8 cellular contexts compared by ENCODE assay signal in the genomic region with DNA sequence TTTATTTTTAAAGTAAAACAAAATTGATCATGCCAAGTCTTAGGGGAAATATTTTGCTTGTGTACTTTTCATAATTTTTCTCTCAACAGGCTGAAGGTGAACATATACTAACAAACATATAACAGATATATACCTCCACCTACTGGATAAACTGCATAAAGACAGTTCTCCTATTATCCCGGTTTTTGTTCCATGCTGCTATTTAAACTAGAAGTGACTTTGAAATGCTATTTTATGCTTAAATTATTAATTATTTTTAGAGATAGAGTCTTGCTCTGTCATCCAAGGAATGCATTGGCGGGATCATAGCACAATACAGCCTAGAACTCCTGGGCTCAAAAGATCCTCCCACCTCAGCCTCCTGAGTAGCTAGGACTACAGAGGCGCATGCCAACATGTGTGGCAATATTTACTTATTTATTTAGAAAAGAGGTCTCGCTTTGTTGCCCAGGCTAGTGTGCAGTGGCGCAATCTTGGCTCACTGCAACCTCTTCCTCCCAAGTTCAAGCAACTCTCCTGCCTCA. TPM values are rescaled to one million over a fixed set of nuclear protein-coding genes. Genes with fewer than 3 reads are reported as not detected.
DNase-seq lines count a peak whose midpoint lies in the region; ATAC-seq, FAIRE-seq and TF ChIP-seq lines count a peak whose summit lies in the region.

No MANE protein-coding gene starts in this region.

- H3K9me3 ChIP-seq in sigmoid colon, result no peaks in the 10 kb centered on the region

- DNase-seq in AG08395 (ENCODE audit: low spot score) (peak; percentile 62), GM18507 (ENCODE audit: extremely low spot score, insufficient read length, low read depth) (no peak), HTR-8/SVneo (ENCODE audit: insufficient read length, low spot score) (peak; percentile 22), RWPE1 (ENCODE audit: low spot score) (peak; percentile 37), fibroblast of the aortic adventitia (ENCODE audit: low read depth) (peak; percentile 70), sigmoid colon (no peak)
- no peak for DNase-seq in activated CD4-positive, alpha-beta memory T cell treated with anti-CD3 and anti-CD28 coated beads for 36 hours

- TF ChIP-seq POLR2A in sigmoid colon (IDR thresholded peaks at IDR 0.05), result no peak

- POLR2A ChIA-PET in RWPE1 (lab: Yijun Ruan, JAX; ENCODE audit: low non-redundant PET), result no interaction called here
- POLR2A ChIA-PET in activated CD4-positive, alpha-beta memory T cell treated with anti-CD3 and anti-CD28 coated beads for 36 hours (lab: Charles Lee), result no interaction called here

- 46 to 66% methylated on average over 5 of the region's 5 CpGs for WGBS in sigmoid colon, 2 donors

- H3K9me3 Mint-ChIP-seq in activated CD4-positive, alpha-beta memory T cell treated with anti-CD3 and anti-CD28 coated beads for 36 hours, result no peaks in the 10 kb centered on the region

- no peak overlapping the region for H3K4me3 ChIP-seq in fibroblast of the aortic adventitia (ENCODE audit: low read depth, low read length)
- H3K4me3 ChIP-seq in sigmoid colon, result no peak overlapping the region

- CTCF ChIA-PET in RWPE1 (lab: Yijun Ruan, JAX), result interaction anchor here (0.7 to 2.8 kb wide), 4 partner anchors 181 to 357 kb away, joined by 3 to 21 read pairs (median 8); no protein-coding TSS in a partner anchor
- CTCF ChIA-PET in activated CD4-positive, alpha-beta memory T cell treated with anti-CD3 and anti-CD28 coated beads for 36 hours (lab: Charles Lee), result interaction anchor here (1.0 to 5.8 kb wide), 8 partner anchors 13 to 998 kb away, joined by 3 to 78 read pairs (median 7); partner anchors contain the start of gene CPOX

- H3K27me3 Mint-ChIP-seq in activated CD4-positive, alpha-beta memory T cell treated with anti-CD3 and anti-CD28 coated beads for 36 hours, result no peaks in the 10 kb centered on the region

- H3K27ac Mint-ChIP-seq in activated CD4-positive, alpha-beta memory T cell treated with anti-CD3 and anti-CD28 coated beads for 36 hours, result no peak overlapping the region

- no peak for ATAC-seq in HG03045 (IDR thresholded peaks at IDR 0.05; ENCODE audit: unreplicated experiment)

- TF ChIP-seq EP300 in sigmoid colon (IDR thresholded peaks at IDR 0.05), result no peak

- intact Hi-C loops in sigmoid colon (cut with DNase I), result loop anchor here (5.0 kb wide), 1 partner anchor 216 kb away; no protein-coding TSS in a partner anchor
- intact Hi-C loops in activated CD4-positive, alpha-beta memory T cell treated with anti-CD3 and anti-CD28 coated beads for 36 hours (cut with micrococcal nuclease), result loop anchor here (1.0 kb wide), 3 partner anchors 211 to 774 kb away; no protein-coding TSS in a partner anchor

- FAIRE-seq in GM18507 (lab: Jason Lieb, UNC) (peak; percentile 66), HTR-8/SVneo (lab: Jason Lieb, UNC) (no peak)

- no peaks in the 10 kb centered on the region for H3K27me3 ChIP-seq in sigmoid colon

- no peak overlapping the region for H3K4me3 Mint-ChIP-seq in activated CD4-positive, alpha-beta memory T cell treated with anti-CD3 and anti-CD28 coated beads for 36 hours

- peaks cover 0 to 54% (median 5%) of the 10 kb centered on the region in 4 donors for H3K36me3 ChIP-seq in sigmoid colon

- H3K36me3 Mint-ChIP-seq in activated CD4-positive, alpha-beta memory T cell treated with anti-CD3 and anti-CD28 coated beads for 36 hours, result no peaks in the 10 kb centered on the region

- H3K4me1 Mint-ChIP-seq in activated CD4-positive, alpha-beta memory T cell treated with anti-CD3 and anti-CD28 coated beads for 36 hours (ENCODE audit: low read depth), result no peaks in the 10 kb centered on the region

- TF ChIP-seq CTCF in RWPE1 (conservative IDR thresholded peaks at IDR 0.05; ENCODE audit: low read depth), result peak; percentile 67
- TF ChIP-seq CTCF in fibroblast of the aortic adventitia (IDR thresholded peaks at IDR 0.05; ENCODE audit: insufficient read depth, low read length), result peak; percentile 49
- TF ChIP-seq CTCF in sigmoid colon (IDR thresholded peaks at IDR 0.05), result peak; percentile 17 to 47 (median 36)

- peaks cover 0 to 4% (median 0%) of the 10 kb centered on the region in 4 donors for H3K4me1 ChIP-seq in sigmoid colon

- H3K27ac ChIP-seq in RWPE1 (peak overlapping the region; percentile 36), sigmoid colon (no peak overlapping the region)

RNA-seq across cellular contexts. Expression of gene ST3GAL6, which starts 49.8 kb away (rescaled TPM):
- total RNA-seq in fibroblast of the aortic adventitia (ENCODE audit: low replicate concordance) (2.3 and 3.5 TPM in 2 replicates), sigmoid colon (10 to 100 TPM in 2 of 4 donors, 1 to 10 TPM in 2; 3.9 to 11.8 (median 9.9) TPM)
- polyA plus RNA-seq in sigmoid colon, result 1 to 10 TPM; 2.4 to 3.2 (median 2.4) TPM
- not detected for total RNA-seq in activated CD4-positive, alpha-beta memory T cell treated with anti-CD3 and anti-CD28 coated beads for 36 hours

Comparison
In these comparisons a context has a peak if more than half of its experiments do, and no peak if none do; other contexts are left out.
1. DNase-seq: peak in AG08395 (single experiment), HTR-8/SVneo (single experiment), RWPE1 (single experiment) and fibroblast of the aortic adventitia (single experiment); none in GM18507 (single experiment), sigmoid colon (single experiment) and activated CD4-positive, alpha-beta memory T cell treated with anti-CD3 and anti-CD28 coated beads for 36 hours (single experiment).
2. Peak in every context shown above with its lines, with median percentiles within 50 percentile points of each other: CTCF ChIP-seq.